Comparison of ENCODE assay signal across 15 cellular contexts in the genomic region with DNA sequence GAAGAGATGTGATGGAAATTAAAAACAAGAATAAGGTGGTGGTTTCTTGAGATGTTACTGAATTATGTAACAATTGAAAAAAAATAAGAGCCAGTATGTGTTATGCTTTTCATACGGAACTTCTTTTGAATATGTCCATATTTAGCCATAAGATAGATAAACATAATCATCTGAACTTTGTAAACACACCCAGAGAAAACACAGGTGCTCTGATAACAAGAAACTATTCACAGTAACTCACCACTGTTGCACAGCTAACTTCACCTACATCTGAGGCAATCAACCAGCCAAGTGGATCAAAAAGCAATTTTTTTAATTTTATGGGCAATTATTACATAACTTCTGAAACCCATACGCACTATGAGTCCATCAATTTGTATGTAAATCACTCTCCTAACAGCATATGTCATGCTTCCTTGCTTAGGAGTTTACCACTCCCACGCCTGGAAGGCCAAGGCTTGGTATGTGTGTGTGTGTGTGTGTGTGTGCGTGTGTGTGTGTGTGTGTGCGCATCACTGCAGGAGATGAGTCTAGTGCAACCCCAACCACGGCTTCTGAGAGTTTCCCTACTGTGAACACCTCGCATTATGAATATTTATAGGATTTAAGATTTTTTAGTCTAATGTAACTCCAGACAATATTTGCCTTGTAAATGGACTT.
"Had no signal": no experiment of that assay in that cellular context is flagged by ENCODE, and none has a peak within 500 bp of the region (broad histone marks: within the 10 kb centered on the region; RNA-seq: fewer than 3 reads in every experiment).

No MANE protein-coding gene starts in this region.

- DNase-seq: activated CD4-positive, alpha-beta T cell treated with anti-CD3 and anti-CD28 coated beads, Interleukin-2, amount 50 U/mL, for 48 hours; activated CD4-positive, CD25-positive, alpha-beta regulatory T cell treated with anti-CD3 and anti-CD28 coated beads, Interleukin-2, amount 50 U/mL, for 72 hours; amniotic stem cell; effector CD4-positive, alpha-beta T cell; heart right ventricle; left ventricle myocardium superior; mucosa of descending colon; naive B cell; right cardiac atrium; stimulated activated CD4-positive, alpha-beta T cell treated with anti-CD3 and anti-CD28 coated beads, Interleukin-2, amount 100 ng/mL, for 24 hours; uterus had no signal

- H3K4me3 Mint-ChIP-seq: activated naive CD8-positive, alpha-beta T cell; naive B cell; neural progenitor cell; stimulated activated naive CD8-positive, alpha-beta T cell treated with anti-CD3 and anti-CD28 coated beads, Interleukin-15, Interleukin-2, amounts not matched to agents 100 ng/mL and 50 ng/mL, for 24 hours had no signal

- ATAC-seq: gastroesophageal sphincter, heart right ventricle, left ventricle myocardium superior, mucosa of descending colon, right cardiac atrium had no signal

- H3K27me3 Mint-ChIP-seq: activated naive CD8-positive, alpha-beta T cell; naive B cell; stimulated activated naive CD8-positive, alpha-beta T cell treated with anti-CD3 and anti-CD28 coated beads, Interleukin-15, Interleukin-2, amounts not matched to agents 100 ng/mL and 50 ng/mL, for 24 hours had no signal

- H3K36me3 Mint-ChIP-seq: activated naive CD8-positive, alpha-beta T cell; naive B cell had no signal
